Comparison of ENCODE assay signal across 8 cellular contexts in the genomic region with DNA sequence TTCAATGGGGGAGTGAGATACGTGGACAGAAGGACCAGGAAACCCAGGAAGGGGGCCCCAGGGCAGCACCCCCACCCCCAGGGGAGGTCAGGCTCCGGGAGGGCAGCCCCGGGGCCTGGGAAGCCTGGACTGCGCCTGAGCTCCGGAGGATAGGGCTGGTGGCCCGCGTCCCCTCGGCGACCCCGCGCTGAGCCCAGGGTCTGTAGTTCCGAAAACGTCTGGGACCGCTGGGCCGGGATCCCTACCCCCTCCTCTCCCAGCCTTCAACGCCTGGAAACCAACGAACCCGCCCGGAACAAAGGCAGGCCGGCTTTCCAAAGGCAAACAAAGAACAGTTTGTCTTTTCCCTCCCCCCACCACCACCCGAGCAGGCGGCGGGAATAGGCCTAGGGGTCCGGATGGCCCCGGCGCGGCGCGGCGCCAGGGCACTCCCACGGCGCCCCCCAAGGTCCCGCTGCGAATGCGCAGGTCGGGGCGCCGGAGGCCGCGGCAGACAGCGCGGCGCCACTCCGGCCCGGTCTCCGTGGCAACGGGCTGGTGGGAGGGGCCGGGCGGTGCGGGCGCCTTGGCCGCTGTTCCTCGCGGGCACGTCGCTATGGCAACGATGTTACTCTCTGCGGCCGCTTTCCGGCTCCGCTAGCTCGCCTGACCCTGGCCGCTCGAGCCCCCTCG. TPM values are rescaled to one million over a fixed set of nuclear protein-coding genes. Genes with fewer than 3 reads are reported as not detected.
DNase-seq lines count a peak whose midpoint lies in the region; ATAC-seq lines count a peak whose summit lies in the region.

No MANE protein-coding gene starts in this region.

- in situ Hi-C loops in G401 (cut with HindIII; ENCODE audit: low sequenced_read_pairs), result no loop called here

- DNase-seq in G401 (ENCODE audit: low spot score), result peak; percentile 91
- DNase-seq in NCI-H524 (lab: John Stamatoyannopoulos, UW), result peak; percentile 84 to 95
- peak; percentile 16 to 40 for DNase-seq in activated CD4-positive, alpha-beta T cell treated with anti-CD3 and anti-CD28 coated beads, Interleukin-2, amount 50 U/mL, for 24 hours (ENCODE audit: low read depth in 1 of 2, low spot score in 1 of 2)
- DNase-seq in dedifferentiated amniotic fluid mesenchymal stem cell (ENCODE audit: extremely low spot score), result peak; percentile 84
- DNase-seq in left lobe of liver (ENCODE audit: low spot score), result peak; percentile 91
- peak; percentile 33 for DNase-seq in stimulated activated CD4-positive, alpha-beta T cell treated with anti-CD3 and anti-CD28 coated beads, Interleukin-2, amount 100 ng/mL, for 4 hours (ENCODE audit: low read depth)

- ATAC-seq in HG03354 (IDR thresholded peaks at IDR 0.05; ENCODE audit: poor library complexity, severe bottlenecking, unreplicated experiment), result peak; percentile 91
- ATAC-seq in left lobe of liver, result peak; percentile 96
- no peak for ATAC-seq in HG02885 (IDR thresholded peaks at IDR 0.05; ENCODE audit: poor library complexity, unreplicated experiment)

RNA-seq across cellular contexts. Expression of a gene that starts 58.5 kb away (rescaled TPM):
- not detected in 2 replicates for total RNA-seq in G401 (2014; rRNA removed; shearing (Covaris generic))
- total RNA-seq in left lobe of liver, result not detected

Comparison
In these comparisons a context has a peak if more than half of its experiments do, and no peak if none do; other contexts are left out.
1. DNase-seq: peak in every context shown above with its lines; median percentile 91 in G401; 91 in left lobe of liver; 90 in NCI-H524; 84 in dedifferentiated amniotic fluid mesenchymal stem cell; 33 in stimulated activated CD4-positive, alpha-beta T cell treated with anti-CD3 and anti-CD28 coated beads, Interleukin-2, amount 100 ng/mL, for 4 hours; 28 in activated CD4-positive, alpha-beta T cell treated with anti-CD3 and anti-CD28 coated beads, Interleukin-2, amount 50 U/mL, for 24 hours.